8 cellular contexts compared by ENCODE assay signal in the genomic region with DNA sequence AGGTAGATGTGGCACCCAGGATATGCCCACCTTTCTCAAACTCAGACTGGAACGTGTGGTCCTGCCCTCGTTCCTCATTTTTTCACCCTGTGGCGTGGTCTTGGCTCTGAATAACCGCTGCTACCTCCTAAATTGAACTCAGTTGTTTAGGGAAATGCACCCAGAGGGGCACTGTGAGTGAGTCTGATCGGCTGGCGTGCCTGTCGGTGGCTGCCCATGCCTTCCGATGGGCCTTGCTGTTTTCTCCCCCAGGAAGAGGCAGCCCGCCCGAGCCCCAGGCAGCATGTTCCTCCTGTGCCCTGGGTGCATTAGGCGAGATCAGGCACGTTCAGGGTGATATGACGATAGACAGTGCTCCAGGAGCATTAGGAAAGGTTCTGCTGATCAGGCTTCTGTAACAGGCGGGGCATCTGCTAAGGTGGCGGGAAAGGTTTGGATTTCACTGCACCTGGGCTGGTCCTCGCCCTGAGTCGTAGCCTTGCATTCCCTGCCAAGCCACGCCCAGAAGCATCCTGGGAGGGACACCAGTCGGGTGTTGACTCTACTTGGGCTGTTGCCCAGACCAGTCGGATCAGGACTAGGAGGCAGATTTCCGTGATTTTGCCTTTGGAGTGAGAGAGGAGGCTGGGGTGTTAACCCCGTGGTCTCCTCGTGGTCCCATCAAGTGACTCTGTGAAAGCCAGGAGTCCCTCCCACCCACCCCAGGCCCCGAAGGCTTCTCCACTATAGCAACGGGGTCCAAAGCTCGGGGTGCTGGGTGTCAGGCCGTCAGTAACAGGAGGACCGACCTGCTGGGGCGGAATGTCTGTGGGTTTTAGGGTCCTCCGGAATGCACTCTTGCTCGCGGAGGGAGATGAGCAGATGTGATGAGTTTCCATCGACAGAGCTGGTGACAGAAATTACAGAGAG.
DNase-seq lines count a peak whose midpoint lies in the region; ATAC-seq and TF ChIP-seq lines count a peak whose summit lies in the region.

No MANE protein-coding gene starts in this region.

- no peaks in the 10 kb centered on the region for H4K20me1 ChIP-seq in HCT116 (ENCODE audit: insufficient read depth)
- no peaks in the 10 kb centered on the region for H4K20me1 ChIP-seq in PC-9 (ENCODE audit: insufficient read depth)

- TF ChIP-seq POLR2A in HCT116 (IDR thresholded peaks at IDR 0.05; ENCODE audit: borderline replicate concordance, extremely low read depth, insufficient read depth, insufficient read length) = no peak

- H3K79me2 ChIP-seq in HCT116 (ENCODE audit: insufficient read depth, low read length) (peaks cover 49% of the 10 kb centered on the region), PC-9 (ENCODE audit: low read depth) (peaks cover 90% of the 10 kb centered on the region)

- H3K9me3 ChIP-seq in HCT116 (ENCODE audit: control insufficient read depth in 1 of 2, insufficient read depth in 1 of 2, low read depth in 1 of 2, low read length in 2 of 2) (no peaks in the 10 kb centered on the region), PC-9 (ENCODE audit: insufficient read depth, low read depth) (no peaks in the 10 kb centered on the region)

- H3K9me2 ChIP-seq in HCT116 (ENCODE audit: insufficient read depth) = no peaks in the 10 kb centered on the region
- no peaks in the 10 kb centered on the region for H3K9me2 ChIP-seq in PC-9 (ENCODE audit: insufficient read depth)

- peak; percentile 80 for ATAC-seq in HCT116
- ATAC-seq in foreskin keratinocyte = peak; percentile 83
- no peak for ATAC-seq in HG03520 (IDR thresholded peaks at IDR 0.05; ENCODE audit: unreplicated experiment)
- ATAC-seq in GM18870 (IDR thresholded peaks at IDR 0.05; ENCODE audit: unreplicated experiment) = no peak

- POLR2A ChIA-PET in HCT116 (lab: Charles Lee) = no interaction called here
- POLR2A ChIA-PET in PC-9 (lab: Charles Lee; ENCODE audit: unreplicated experiment) = interaction anchor here (0.6 to 1.9 kb wide), 6 partner anchors 45 to 1163 kb away, joined by 3 to 22 read pairs (median 4); no protein-coding TSS in a partner anchor

- peak overlapping the region; percentile 15 to 52 for H3K4me3 ChIP-seq in HCT116 (replicated peaks in 1 of 2; ENCODE audit: low read depth in 1 of 2, low read length in 2 of 2)
- H3K4me3 ChIP-seq in PC-9 = peak overlapping the region; percentile 61
- no peak overlapping the region for H3K4me3 ChIP-seq in skin epidermis

- BruUV-seq in HCT116 (replicated peaks; lab: Mats Ljungman, UMichigan) = no TSS peak
- BruUV-seq in PC-9 (replicated peaks; lab: Mats Ljungman, UMichigan) = TSS peak; percentile 60

- no peaks in the 10 kb centered on the region for H3K36me3 ChIP-seq in HCT116 (ENCODE audit: control insufficient read depth in 1 of 2, insufficient read depth in 2 of 2, low read length in 2 of 2)
- H3K36me3 ChIP-seq in PC-9 (ENCODE audit: low read depth) = no peaks in the 10 kb centered on the region

- H3K27ac ChIP-seq in HCT116 (ENCODE audit: low read depth, low read length) (peak overlapping the region; percentile 78), PC-9 (peak overlapping the region; percentile 98), foreskin keratinocyte (peak overlapping the region; percentile 99), skin epidermis (peak overlapping the region in 20 of 21 experiments; percentile 33 to 86 (median 63))

- H2AFZ ChIP-seq in HCT116 (ENCODE audit: low read depth, low read length, poor library complexity, severe bottlenecking) (no peak overlapping the region), PC-9 (no peak overlapping the region)

- DNase-seq in HCT116 (ENCODE audit: low read depth, low spot score) (peak; percentile 79), PC-9 (peak; percentile 98 to 99), foreskin keratinocyte (peak; percentile 99 to 100)
- DNase-seq in activated CD8-positive, alpha-beta memory T cell treated with anti-CD3 and anti-CD28 coated beads for 24 hours = no peak
- DNase-seq in stimulated activated CD8-positive, alpha-beta memory T cell treated with anti-CD3 and anti-CD28 coated beads, Interleukin-4, amount 100 ng/mL, for 48 hours = no peak

- peaks cover 53 to 67% of the 10 kb centered on the region in 2 experiments for H3K4me1 ChIP-seq in HCT116 (ENCODE audit: control insufficient read depth in 1 of 2, insufficient read depth in 2 of 2, low read length in 2 of 2)
- peaks cover 79% of the 10 kb centered on the region for H3K4me1 ChIP-seq in PC-9 (replicated peaks; ENCODE audit: insufficient read depth)
- peaks cover 42% of the 10 kb centered on the region for H3K4me1 ChIP-seq in foreskin keratinocyte

- peak overlapping the region; percentile 65 for H3K9ac ChIP-seq in HCT116 (ENCODE audit: low read length)

- RAD21 ChIA-PET in HCT116 (lab: Charles Lee; ENCODE audit: low non-redundant PET in 1 of 2, low total read pairs in 2 of 2, uncharacterized antibody in 2 of 2, unreplicated experiment in 2 of 2) = no interaction called here

- H3K27me3 ChIP-seq in HCT116 (ENCODE audit: insufficient read depth, low read length) (no peaks in the 10 kb centered on the region), PC-9 (ENCODE audit: insufficient read depth, low read depth) (no peaks in the 10 kb centered on the region), foreskin keratinocyte (no peaks in the 10 kb centered on the region)

- H3F3A ChIP-seq in PC-9 (ENCODE audit: insufficient read depth, low read depth) = peaks cover 66% of the 10 kb centered on the region

- H3K4me2 ChIP-seq in HCT116 (ENCODE audit: low read length) = peak overlapping the region; percentile 93
- H3K4me2 ChIP-seq in PC-9 = peak overlapping the region; percentile 93

- no peak for TF ChIP-seq RAD21 in HCT116 (IDR thresholded peaks at IDR 0.05; ENCODE audit: low read depth)

- intact Hi-C loops in HCT116 (cut with micrococcal nuclease) = no loop called here
- intact Hi-C loops in PC-9 (cut with micrococcal nuclease; ENCODE audit: unreplicated experiment) = loop anchor here (1.0 to 2.0 kb wide), 10 partner anchors 18 to 199 kb away; partner anchors contain the start of gene SH3BP4

- TF ChIP-seq CTCF in HCT116 (IDR thresholded peaks at IDR 0.05 in 2 of 3, conservative IDR thresholded peaks at IDR 0.05 in 1 of 3; ENCODE audit: borderline replicate concordance in 1 of 3, insufficient read depth in 1 of 3, low read depth in 2 of 3, low read length in 2 of 3) (no peak), PC-9 (conservative IDR thresholded peaks at IDR 0.05) (no peak), foreskin keratinocyte (conservative IDR thresholded peaks at IDR 0.05) (no peak)

- CTCF ChIA-PET in HCT116 (lab: Charles Lee) = no interaction called here
- CTCF ChIA-PET in PC-9 (lab: Charles Lee) = no interaction called here

TF ChIP-seq in HCT116, 20 proteins besides CTCF, POLR2A, EP300 and RAD21 (continues in another document):
- TF ChIP-seq SIN3A (IDR thresholded peaks at IDR 0.05; ENCODE audit: low read depth) (peak; percentile 42; the same call in 1 of the 2 replicates), EZH2phosphoT487 (IDR thresholded peaks at IDR 0.05; ENCODE audit: borderline replicate concordance) (no peak), FOSL1 (IDR thresholded peaks at IDR 0.05; ENCODE audit: low read depth) (no peak), POLR2AphosphoS5 (IDR thresholded peaks at IDR 0.05; ENCODE audit: low read depth, low read length) (no peak; the same call in none of the 2 replicates), YY1 (IDR thresholded peaks at IDR 0.05; ENCODE audit: extremely low read depth, insufficient replicate concordance, low read depth, low read length) (no peak), CBX3 (IDR thresholded peaks at IDR 0.05; ENCODE audit: low read depth) (0 out of 2 replicates have a peak, but pooled peaks have one; percentile 1)
- TF ChIP-seq, protein P1, sequence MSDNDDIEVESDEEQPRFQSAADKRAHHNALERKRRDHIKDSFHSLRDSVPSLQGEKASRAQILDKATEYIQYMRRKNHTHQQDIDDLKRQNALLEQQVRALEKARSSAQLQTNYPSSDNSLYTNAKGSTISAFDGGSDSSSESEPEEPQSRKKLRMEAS (IDR thresholded peaks at IDR 0.05) = peak; percentile 18; the same call in 1 of the 2 replicates
- TF ChIP-seq, protein P2, sequence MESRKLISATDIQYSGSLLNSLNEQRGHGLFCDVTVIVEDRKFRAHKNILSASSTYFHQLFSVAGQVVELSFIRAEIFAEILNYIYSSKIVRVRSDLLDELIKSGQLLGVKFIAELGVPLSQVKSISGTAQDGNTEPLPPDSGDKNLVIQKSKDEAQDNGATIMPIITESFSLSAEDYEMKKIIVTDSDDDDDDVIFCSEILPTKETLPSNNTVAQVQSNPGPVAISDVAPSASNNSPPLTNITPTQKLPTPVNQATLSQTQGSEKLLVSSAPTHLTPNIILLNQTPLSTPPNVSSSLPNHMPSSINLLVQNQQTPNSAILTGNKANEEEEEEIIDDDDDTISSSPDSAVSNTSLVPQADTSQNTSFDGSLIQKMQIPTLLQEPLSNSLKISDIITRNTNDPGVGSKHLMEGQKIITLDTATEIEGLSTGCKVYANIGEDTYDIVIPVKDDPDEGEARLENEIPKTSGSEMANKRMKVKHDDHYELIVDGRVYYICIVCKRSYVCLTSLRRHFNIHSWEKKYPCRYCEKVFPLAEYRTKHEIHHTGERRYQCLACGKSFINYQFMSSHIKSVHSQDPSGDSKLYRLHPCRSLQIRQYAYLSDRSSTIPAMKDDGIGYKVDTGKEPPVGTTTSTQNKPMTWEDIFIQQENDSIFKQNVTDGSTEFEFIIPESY (IDR thresholded peaks at IDR 0.05; ENCODE audit: extremely low read depth, insufficient replicate concordance, low read length) = no peak

Comparison
In these comparisons a context has a peak if more than half of its experiments do, and no peak if none do; other contexts are left out.
1. ATAC-seq: peak in HCT116 (single experiment) and foreskin keratinocyte (single experiment); none in HG03520 (single experiment) and GM18870 (single experiment).
2. DNase-seq: peak in HCT116 (single experiment), PC-9 (2 of 2) and foreskin keratinocyte (2 of 2); none in activated CD8-positive, alpha-beta memory T cell treated with anti-CD3 and anti-CD28 coated beads for 24 hours (single experiment) and stimulated activated CD8-positive, alpha-beta memory T cell treated with anti-CD3 and anti-CD28 coated beads, Interleukin-4, amount 100 ng/mL, for 48 hours (single experiment).
3. H3K4me3 ChIP-seq: peak in HCT116 (2 of 2) and PC-9 (single experiment); none in skin epidermis (0 of 7).
4. Peak in every context shown above with its lines, with median percentiles within 50 percentile points of each other: H3K27ac ChIP-seq.